4 cellular contexts compared by ENCODE assay signal in genomic region chr2:176364578-176364977, GRCh38.
"Had no signal": no experiment of that assay in that cellular context is flagged by ENCODE, and none has a peak within 500 bp of the region (broad histone marks: within the 10 kb centered on the region; RNA-seq: fewer than 3 reads in every experiment).

No MANE protein-coding gene starts in this region.

- H3K4me3 Mint-ChIP-seq: GM23338, H9 had no signal

- H3K4me1 Mint-ChIP-seq: GM23338, H9 had no signal

- H3K27ac Mint-ChIP-seq: GM23338, H9 had no signal

- DNase-seq: H9, HCEC 1CT, IMR-90 had no signal

- H2AFZ ChIP-seq: GM23338 had no signal

- H3K4me2 ChIP-seq: GM23338 had no signal

- H3K4me3 ChIP-seq: GM23338 had no signal
